ENCODE assay signal across 1 cellular context in the genomic region with DNA sequence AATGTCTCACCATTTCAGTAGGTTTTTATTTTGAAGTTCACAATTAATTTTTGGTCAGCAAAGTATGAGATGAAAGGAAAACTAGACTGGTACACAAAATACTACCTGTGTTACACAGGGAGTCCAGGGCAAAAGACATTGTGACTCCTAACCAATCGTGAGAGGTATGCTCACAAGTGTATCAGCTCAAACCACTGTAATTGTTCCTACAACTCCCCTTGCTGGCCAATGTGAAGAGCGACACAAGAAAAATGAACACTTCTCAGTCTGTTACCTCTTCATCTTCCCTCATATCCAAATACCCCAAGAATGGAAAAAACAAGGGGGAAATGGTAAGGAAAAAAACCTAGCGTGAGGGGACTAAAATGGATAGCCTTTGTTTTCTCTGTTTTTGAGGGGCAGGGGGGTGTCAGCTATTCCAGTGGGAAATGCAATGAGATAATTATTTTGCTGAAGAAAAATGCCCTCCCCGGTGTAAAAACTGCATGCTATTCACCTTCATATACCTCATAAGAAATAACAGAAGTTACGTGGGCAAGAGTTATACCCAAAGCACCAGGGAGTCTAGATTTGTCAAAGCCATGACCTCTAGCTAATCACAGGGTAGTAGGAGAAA.
A peak's percentile ranks its signal among the peaks of the same experiment; 100 is the strongest.
TF ChIP-seq lines count a peak whose summit lies in the region.

No MANE protein-coding gene starts in this region.

TF ChIP-seq in GM12878, 131 proteins besides CTCF, POLR2A, EP300 and RAD21 (continued from another document):
- TF ChIP-seq YY1 (IDR thresholded peaks at IDR 0.05; ENCODE audit: low read depth, low read length) (0 out of 2 replicates have a peak, but pooled peaks have one; percentile 18), PAX5 (IDR thresholded peaks at IDR 0.05; ENCODE audit: borderline replicate concordance, low read depth, low read length) (no peak), RB1 (IDR thresholded peaks at IDR 0.05; ENCODE audit: borderline replicate concordance) (0 out of 2 replicates have a peak, but pooled peaks have one; percentile 58), RAD51 (IDR thresholded peaks at IDR 0.05) (0 out of 2 replicates have a peak, but pooled peaks have one; percentile 20), ESRRA (IDR thresholded peaks at IDR 0.05; ENCODE audit: low read length) (no peak)
- TF ChIP-seq, protein P1, sequence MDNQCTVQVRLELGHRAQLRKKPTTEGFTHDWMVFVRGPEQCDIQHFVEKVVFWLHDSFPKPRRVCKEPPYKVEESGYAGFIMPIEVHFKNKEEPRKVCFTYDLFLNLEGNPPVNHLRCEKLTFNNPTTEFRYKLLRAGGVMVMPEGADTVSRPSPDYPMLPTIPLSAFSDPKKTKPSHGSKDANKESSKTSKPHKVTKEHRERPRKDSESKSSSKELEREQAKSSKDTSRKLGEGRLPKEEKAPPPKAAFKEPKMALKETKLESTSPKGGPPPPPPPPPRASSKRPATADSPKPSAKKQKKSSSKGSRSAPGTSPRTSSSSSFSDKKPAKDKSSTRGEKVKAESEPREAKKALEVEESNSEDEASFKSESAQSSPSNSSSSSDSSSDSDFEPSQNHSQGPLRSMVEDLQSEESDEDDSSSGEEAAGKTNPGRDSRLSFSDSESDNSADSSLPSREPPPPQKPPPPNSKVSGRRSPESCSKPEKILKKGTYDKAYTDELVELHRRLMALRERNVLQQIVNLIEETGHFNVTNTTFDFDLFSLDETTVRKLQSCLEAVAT (IDR thresholded peaks at IDR 0.05), result 0 out of 2 replicates have a peak, but pooled peaks have one; percentile 16
- TF ChIP-seq, protein P2, sequence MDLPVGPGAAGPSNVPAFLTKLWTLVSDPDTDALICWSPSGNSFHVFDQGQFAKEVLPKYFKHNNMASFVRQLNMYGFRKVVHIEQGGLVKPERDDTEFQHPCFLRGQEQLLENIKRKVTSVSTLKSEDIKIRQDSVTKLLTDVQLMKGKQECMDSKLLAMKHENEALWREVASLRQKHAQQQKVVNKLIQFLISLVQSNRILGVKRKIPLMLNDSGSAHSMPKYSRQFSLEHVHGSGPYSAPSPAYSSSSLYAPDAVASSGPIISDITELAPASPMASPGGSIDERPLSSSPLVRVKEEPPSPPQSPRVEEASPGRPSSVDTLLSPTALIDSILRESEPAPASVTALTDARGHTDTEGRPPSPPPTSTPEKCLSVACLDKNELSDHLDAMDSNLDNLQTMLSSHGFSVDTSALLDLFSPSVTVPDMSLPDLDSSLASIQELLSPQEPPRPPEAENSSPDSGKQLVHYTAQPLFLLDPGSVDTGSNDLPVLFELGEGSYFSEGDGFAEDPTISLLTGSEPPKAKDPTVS (IDR thresholded peaks at IDR 0.05; ENCODE audit: low read depth, low read length), result no peak
TF ChIP-seq in GM12878: peak in this region for 8.
